Comparison of ENCODE assay signal across 8 cellular contexts in genomic region chr11:75352417-75353206, GRCh38. TPM values are rescaled to one million over a fixed set of nuclear protein-coding genes. Genes with fewer than 3 reads are reported as not detected.
A peak's percentile ranks its signal among the peaks of the same experiment; 100 is the strongest.
DNase-seq lines count a peak whose midpoint lies in the region; ATAC-seq and TF ChIP-seq lines count a peak whose summit lies in the region.

No MANE protein-coding gene starts in this region.

- no peaks in the 10 kb centered on the region for H3K9me2 ChIP-seq in hepatocyte (replicated peaks; ENCODE audit: insufficient read depth)

- no peaks in the 10 kb centered on the region for H4K20me1 ChIP-seq in hepatocyte (ENCODE audit: insufficient read depth, poor library complexity, severe bottlenecking)

- DNase-seq in AML-193 (lab: John Stamatoyannopoulos, UW), result peak; percentile 77 to 79
- peak; percentile 23 for DNase-seq in activated CD8-positive, alpha-beta memory T cell treated with anti-CD3 and anti-CD28 coated beads, Interleukin-2, amount 50 U/mL, for 4 hours
- DNase-seq in hepatocyte (ENCODE audit: low spot score), result peak; percentile 51
- peak; percentile 59 for DNase-seq in stimulated activated CD8-positive, alpha-beta memory T cell treated with anti-CD3 and anti-CD28 coated beads, Interleukin-4, amount 100 ng/mL, for 48 hours
- no peak for DNase-seq in retina

- peaks cover 34% of the 10 kb centered on the region for H3K4me1 ChIP-seq in hepatocyte (ENCODE audit: insufficient read depth)

- peak overlapping the region; percentile 97 for H3K4me2 ChIP-seq in hepatocyte

- 26% methylated on average over 12 of the region's 12 CpGs for WGBS in hepatocyte (ENCODE audit: low lambda C conversion rate, missing lambda C conversion rate)

- H3K9me3 ChIP-seq in hepatocyte (ENCODE audit: low read depth), result no peaks in the 10 kb centered on the region

- peak overlapping the region; percentile 90 for H3K4me3 ChIP-seq in hepatocyte

- H3K36me3 ChIP-seq in hepatocyte (replicated peaks; ENCODE audit: insufficient read depth, low read depth), result no peaks in the 10 kb centered on the region

- TF ChIP-seq CTCF in hepatocyte (IDR thresholded peaks at IDR 0.05; ENCODE audit: poor library complexity), result no peak

- H2AFZ ChIP-seq in hepatocyte, result peak overlapping the region; percentile 90

- peaks cover 37% of the 10 kb centered on the region for H3K79me2 ChIP-seq in hepatocyte

- H3K27me3 ChIP-seq in hepatocyte, result no peaks in the 10 kb centered on the region

- ATAC-seq in HG03066 (IDR thresholded peaks at IDR 0.05; ENCODE audit: low read depth, unreplicated experiment) (peak; percentile 25), GM18870 (IDR thresholded peaks at IDR 0.05; ENCODE audit: unreplicated experiment) (no peak), HG02759 (IDR thresholded peaks at IDR 0.05; ENCODE audit: unreplicated experiment) (no peak)

- peak overlapping the region; percentile 96 for H3K27ac ChIP-seq in hepatocyte

RNA-seq across cellular contexts. Expression of gene ARRB1, which starts 1.2 kb away (rescaled TPM):
- 83.2 and 91.3 TPM in 2 replicates for total RNA-seq in hepatocyte
- polyA plus RNA-seq in hepatocyte, result 15.2 and 16.2 TPM in 2 replicates

RNA-seq across cellular contexts. Expression of gene RPS3, which starts 46.7 kb away (rescaled TPM):
- total RNA-seq in hepatocyte, result 1,201 and 1,418 TPM in 2 replicates
- polyA plus RNA-seq in hepatocyte, result 1,042 and 1,094 TPM in 2 replicates
